ENCODE assay signal across 21 cellular contexts in the genomic region with DNA sequence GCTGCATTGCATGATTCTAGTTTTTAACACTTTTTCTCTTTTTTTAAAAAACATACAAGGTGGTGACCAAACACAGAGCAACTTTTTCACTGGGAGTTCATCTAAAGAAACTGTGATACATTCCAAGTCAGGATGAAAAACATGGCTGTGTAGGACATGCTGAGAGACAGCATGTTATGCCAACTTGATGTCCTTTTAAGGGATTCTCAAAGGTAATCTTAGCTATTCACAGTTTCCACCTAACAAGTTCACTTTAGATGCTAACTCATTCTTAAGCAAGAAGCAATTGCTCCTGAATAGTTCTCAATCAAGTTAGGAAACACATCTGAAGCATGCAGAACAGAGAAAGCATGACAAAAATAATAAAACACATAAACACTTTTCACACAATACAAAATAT. TPM values are rescaled to one million over a fixed set of nuclear protein-coding genes. Genes with fewer than 3 reads are reported as not detected.
DNase-seq lines count a peak whose midpoint lies in the region; ATAC-seq and TF ChIP-seq lines count a peak whose summit lies in the region.
"Had no signal": no experiment of that assay in that cellular context is flagged by ENCODE, and none has a peak within 500 bp of the region (broad histone marks: within the 10 kb centered on the region; RNA-seq: fewer than 3 reads in every experiment).

No MANE protein-coding gene starts in this region.

- peaks cover 73% of the 10 kb centered on the region for H3K4me1 Mint-ChIP-seq in WTC11

- POLR2A ChIA-PET in WTC11 (lab: Charles Lee), result no interaction called here
- POLR2A ChIA-PET in OCI-LY7 (lab: Charles Lee), result no interaction called here

- H3K4me3 ChIP-seq in cardiac muscle cell, result no peak overlapping the region
- peak overlapping the region; percentile 29 for H3K4me3 ChIP-seq in iPS-18a (ENCODE audit: low read length)
- H3K4me3 ChIP-seq in effector memory CD4-positive, alpha-beta T cell (ENCODE audit: insufficient read depth, low read depth, low read length, poor library complexity, severe bottlenecking), result no peak overlapping the region
- no peak overlapping the region for H3K4me3 ChIP-seq in OCI-LY7 (ENCODE audit: low read depth, low read length, poor library complexity, severe bottlenecking)
- H3K4me3 ChIP-seq: gastroesophageal sphincter, lower lobe of right lung, upper lobe of left lung had no signal

- H3K27me3 ChIP-seq in cardiac muscle cell (no peaks in the 10 kb centered on the region), iPS-18a (ENCODE audit: control insufficient read depth, insufficient read depth, low read length) (no peaks in the 10 kb centered on the region)
- H3K27me3 ChIP-seq in effector memory CD4-positive, alpha-beta T cell (replicated peaks; ENCODE audit: control insufficient read depth, insufficient read depth, low read length, poor library complexity, severe bottlenecking), result no peaks in the 10 kb centered on the region
- H3K27me3 ChIP-seq: gastroesophageal sphincter, upper lobe of left lung had no signal

- peak overlapping the region; percentile 94 for H3K27ac Mint-ChIP-seq in WTC11

- peak overlapping the region; percentile 50 for H3K4me3 Mint-ChIP-seq in WTC11
- H3K4me3 Mint-ChIP-seq: natural killer cell had no signal

- H3K27ac ChIP-seq in cardiac muscle cell (peak overlapping the region; percentile 37), iPS-18a (ENCODE audit: low read length) (peak overlapping the region; percentile 58), OCI-LY7 (ENCODE audit: low read depth, low read length, poor library complexity, severe bottlenecking) (no peak overlapping the region)
- H3K27ac ChIP-seq in effector memory CD4-positive, alpha-beta T cell (ENCODE audit: insufficient read depth, low read length, poor library complexity, severe bottlenecking), result no peak overlapping the region
- H3K27ac ChIP-seq: lower lobe of right lung, upper lobe of left lung had no signal

- intact Hi-C loops in cardiac septum (cut with DNase I), result no loop called here
- intact Hi-C loops in OCI-LY7 (cut with micrococcal nuclease; ENCODE audit: unreplicated experiment), result no loop called here

- TF ChIP-seq CTCF in cardiac muscle cell (IDR thresholded peaks at IDR 0.05; ENCODE audit: low read depth, low read length), result no peak
- TF ChIP-seq CTCF in WTC11 (IDR thresholded peaks at IDR 0.05), result no peak
- TF ChIP-seq CTCF in OCI-LY7 (conservative IDR thresholded peaks at IDR 0.05; ENCODE audit: low read length), result no peak

- H3K9me3 Mint-ChIP-seq in WTC11, result no peaks in the 10 kb centered on the region; the same call in 1 of the 2 replicates
- H3K9me3 Mint-ChIP-seq: natural killer cell had no signal

- peaks cover 12% of the 10 kb centered on the region; the same call in 1 of the 2 replicates for H4K20me1 ChIP-seq in OCI-LY7 (ENCODE audit: insufficient read depth, low read length)

- no peaks in the 10 kb centered on the region for H3K9me2 ChIP-seq in OCI-LY7 (ENCODE audit: insufficient read depth, low read length)

- no peaks in the 10 kb centered on the region for H3K36me3 ChIP-seq in cardiac muscle cell
- H3K36me3 ChIP-seq in iPS-18a (ENCODE audit: control insufficient read depth, low read depth, low read length), result no peaks in the 10 kb centered on the region
- H3K36me3 ChIP-seq in effector memory CD4-positive, alpha-beta T cell (ENCODE audit: control insufficient read depth, insufficient read depth, low read length), result no peaks in the 10 kb centered on the region
- peaks cover 44% of the 10 kb centered on the region for H3K36me3 ChIP-seq in OCI-LY7 (ENCODE audit: insufficient read depth, low read length)
- H3K36me3 ChIP-seq: gastroesophageal sphincter, lower lobe of right lung, upper lobe of left lung had no signal

- H3K79me2 ChIP-seq in OCI-LY7 (ENCODE audit: insufficient read depth, low read depth, low read length), result peaks cover 73% of the 10 kb centered on the region

- no peak overlapping the region for H3K4me2 ChIP-seq in OCI-LY7 (ENCODE audit: low read length)

- H3K9ac ChIP-seq in iPS-18a (ENCODE audit: low read length), result peak overlapping the region; percentile 53

- CTCF ChIA-PET in WTC11 (lab: Charles Lee), result no interaction called here
- CTCF ChIA-PET in OCI-LY7 (lab: Charles Lee; ENCODE audit: unreplicated experiment), result no interaction called here

- no peak for DNase-seq in cardiac muscle cell (ENCODE audit: low read depth in 1 of 2, low spot score in 1 of 2)
- no peak for DNase-seq in cardiac septum (ENCODE audit: low spot score)
- no peak for DNase-seq in WTC11 (ENCODE audit: low spot score)
- DNase-seq in effector memory CD4-positive, alpha-beta T cell, result no peak
- DNase-seq in NOMO-1 treated with dmso at 0.1 percent for 144 hours (lab: John Stamatoyannopoulos, UW; ENCODE audit: unreplicated experiment), result no peak
- no peak for DNase-seq in OCI-LY7 (ENCODE audit: low spot score)
- DNase-seq in activated naive CD4-positive, alpha-beta T cell (lab: John Stamatoyannopoulos, UW), result no peak
- DNase-seq: ACHN; activated CD4-positive, CD25-positive, alpha-beta regulatory T cell treated with anti-CD3 and anti-CD28 coated beads, Interleukin-2, amount 50 U/mL, for 72 hours; activated effector memory CD4-positive, alpha-beta T cell treated with Interleukin-2 at 50 U/mL for 16 hours; amygdala; CD4-positive, alpha-beta memory T cell; lower lobe of right lung; natural killer cell; NCI-H1930; NCI-H446 treated with DMSO at 0.1 percent for 48 hours; stimulated activated naive CD8-positive, alpha-beta T cell treated with anti-CD3 and anti-CD28 coated beads, Interleukin-15, Interleukin-2, amounts not matched to agents 100 U/mL and 50 U/mL, for 24 hours; upper lobe of left lung had no signal

- peaks cover 19% of the 10 kb centered on the region for H3K4me1 ChIP-seq in cardiac muscle cell (ENCODE audit: low read depth)
- H3K4me1 ChIP-seq in iPS-18a (ENCODE audit: control insufficient read depth, low read depth, low read length), result peaks cover 48% of the 10 kb centered on the region
- no peaks in the 10 kb centered on the region for H3K4me1 ChIP-seq in effector memory CD4-positive, alpha-beta T cell (ENCODE audit: control insufficient read depth, insufficient read depth, low read length, poor library complexity, severe bottlenecking)
- peaks cover 23% of the 10 kb centered on the region for H3K4me1 ChIP-seq in OCI-LY7 (ENCODE audit: insufficient read depth, low read length, poor library complexity, severe bottlenecking)

- peaks cover 10% of the 10 kb centered on the region for H3K36me3 Mint-ChIP-seq in WTC11
- H3K36me3 Mint-ChIP-seq: natural killer cell had no signal

- no peak for ATAC-seq in WTC11
- ATAC-seq: gastroesophageal sphincter; HCT116; lower lobe of right lung; natural killer cell; stimulated activated naive CD8-positive, alpha-beta T cell treated with anti-CD3 and anti-CD28 coated beads, Interleukin-15, Interleukin-2, amounts not matched to agents 100 U/mL and 50 U/mL, for 24 hours had no signal

- no peaks in the 10 kb centered on the region for H3K9me3 ChIP-seq in cardiac muscle cell (ENCODE audit: low read depth)
- H3K9me3 ChIP-seq in iPS-18a (ENCODE audit: control insufficient read depth, low read depth, low read length), result no peaks in the 10 kb centered on the region
- no peaks in the 10 kb centered on the region for H3K9me3 ChIP-seq in effector memory CD4-positive, alpha-beta T cell (ENCODE audit: control insufficient read depth, low read length)
- no peaks in the 10 kb centered on the region for H3K9me3 ChIP-seq in OCI-LY7 (ENCODE audit: low read length)
- H3K9me3 ChIP-seq: gastroesophageal sphincter, lower lobe of right lung, upper lobe of left lung had no signal

- H2AFZ ChIP-seq in OCI-LY7 (ENCODE audit: low read length), result no peak overlapping the region

- H3K27me3 Mint-ChIP-seq in WTC11 (ENCODE audit: low read depth), result no peaks in the 10 kb centered on the region; the same call in 1 of the 2 replicates

- BruUV-seq in OCI-LY7 (replicated peaks; lab: Mats Ljungman, UMichigan), result no TSS peak

TF ChIP-seq in WTC11, 78 proteins besides CTCF, POLR2A, EP300 and RAD21:
- TF ChIP-seq GRHL2 (CRISPR knock-in tag; IDR thresholded peaks at IDR 0.05; ENCODE audit: insufficient replicate concordance, severe bottlenecking) (no peak), RELA (CRISPR knock-in tag; IDR thresholded peaks at IDR 0.05; ENCODE audit: borderline replicate concordance) (no peak)
- TF ChIP-seq, protein P1, sequence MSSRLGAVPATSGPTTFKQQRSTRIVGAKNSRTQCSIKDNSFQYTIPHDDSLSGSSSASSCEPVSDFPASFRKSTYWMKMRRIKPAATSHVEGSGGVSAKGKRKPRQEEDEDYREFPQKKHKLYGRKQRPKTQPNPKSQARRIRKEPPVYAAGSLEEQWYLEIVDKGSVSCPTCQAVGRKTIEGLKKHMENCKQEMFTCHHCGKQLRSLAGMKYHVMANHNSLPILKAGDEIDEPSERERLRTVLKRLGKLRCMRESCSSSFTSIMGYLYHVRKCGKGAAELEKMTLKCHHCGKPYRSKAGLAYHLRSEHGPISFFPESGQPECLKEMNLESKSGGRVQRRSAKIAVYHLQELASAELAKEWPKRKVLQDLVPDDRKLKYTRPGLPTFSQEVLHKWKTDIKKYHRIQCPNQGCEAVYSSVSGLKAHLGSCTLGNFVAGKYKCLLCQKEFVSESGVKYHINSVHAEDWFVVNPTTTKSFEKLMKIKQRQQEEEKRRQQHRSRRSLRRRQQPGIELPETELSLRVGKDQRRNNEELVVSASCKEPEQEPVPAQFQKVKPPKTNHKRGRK (CRISPR knock-in tag; IDR thresholded peaks at IDR 0.05; ENCODE audit: borderline replicate concordance), result no peak

RNA-seq across cellular contexts. Expression of gene ASCC3, which starts 3.3 kb away (rescaled TPM):
- 26.5 and 29.3 TPM in 2 replicates for total RNA-seq in cardiac muscle cell
- 29.4 and 33.7 TPM in 2 replicates for polyA plus RNA-seq in cardiac muscle cell
- total RNA-seq in cardiac septum, result 24.4 TPM
- total RNA-seq in WTC11 (2021), result 77.0 to 80.7 TPM (median 77.3 TPM) in 3 replicates
- 28.5 and 35.4 TPM in 2 replicates for total RNA-seq in OCI-LY7 (2014; rRNA removed; shearing (Covaris generic))
- total RNA-seq in OCI-LY7 (2022), result 45.0 and 47.5 TPM in 2 replicates

Comparison
In these comparisons a context has a peak if more than half of its experiments do, and no peak if none do; other contexts are left out.
1. H3K27ac ChIP-seq: peak in cardiac muscle cell (single experiment) and iPS-18a (single experiment); none in effector memory CD4-positive, alpha-beta T cell (single experiment) and OCI-LY7 (single experiment).